11 cellular contexts compared by ENCODE assay signal in the genomic region with DNA sequence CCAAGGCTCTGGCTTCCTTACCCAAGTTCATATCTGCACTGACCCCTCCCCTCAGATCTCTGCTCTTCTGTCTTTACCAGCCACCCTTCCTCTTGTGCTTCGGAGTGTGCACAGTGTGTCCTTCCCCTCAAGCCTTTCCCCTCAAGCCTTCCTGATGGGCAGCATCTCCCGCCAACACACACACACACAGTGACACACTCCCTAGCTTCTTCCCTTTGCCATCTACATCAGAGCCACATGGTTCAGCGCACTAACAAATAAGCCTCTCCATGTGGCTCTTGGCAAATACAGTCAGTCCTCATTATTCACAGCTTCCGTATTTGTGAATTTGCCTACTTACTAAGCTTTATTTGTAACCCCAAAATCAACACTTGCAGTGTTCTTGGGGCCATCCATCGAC. TPM values are rescaled to one million over a fixed set of nuclear protein-coding genes. Genes with fewer than 3 reads are reported as not detected.
DNase-seq lines count a peak whose midpoint lies in the region; FAIRE-seq and TF ChIP-seq lines count a peak whose summit lies in the region.
"Had no signal": no experiment of that assay in that cellular context is flagged by ENCODE, and none has a peak within 500 bp of the region (broad histone marks: within the 10 kb centered on the region; RNA-seq: fewer than 3 reads in every experiment).

No MANE protein-coding gene starts in this region.

- POLR2A ChIA-PET in CD4-positive, alpha-beta memory T cell (lab: Charles Lee; ENCODE audit: partially characterized antibody) = interaction anchor here (0.6 to 1.4 kb wide), 7 partner anchors 9 to 1018 kb away, joined by 3 to 11 read pairs (median 4); a partner anchor contains a TSS

- DNase-seq in CD4-positive, alpha-beta memory T cell = no peak
- peak; percentile 33 for DNase-seq in fibroblast of mammary gland (ENCODE audit: low read depth)
- DNase-seq in posterior vena cava (ENCODE audit: low spot score) = peak; percentile 83
- DNase-seq in RCC 7860 (ENCODE audit: low spot score) = no peak
- DNase-seq in NCI-H82 (lab: John Stamatoyannopoulos, UW) = no peak
- no peak for DNase-seq in brain microvascular endothelial cell
- no peak for DNase-seq in Kasumi-1 (lab: John Stamatoyannopoulos, UW)
- DNase-seq: naive thymus-derived CD8-positive, alpha-beta T cell had no signal

- no peak overlapping the region for H3K4me3 ChIP-seq in CD4-positive, alpha-beta memory T cell (ENCODE audit: low read length in 2 of 2)
- H3K4me3 ChIP-seq in OCI-LY1 (ENCODE audit: low read depth, low read length, poor library complexity, severe bottlenecking) (no peak overlapping the region), fibroblast of mammary gland (ENCODE audit: control insufficient read depth, low read depth, low read length) (no peak overlapping the region), brain microvascular endothelial cell (ENCODE audit: low read depth, low read length) (no peak overlapping the region)

- H3K9me3 Mint-ChIP-seq in CD4-positive, alpha-beta memory T cell = peaks cover 0 to 4% (median 0%) of the 10 kb centered on the region in 8 donors
- H3K9me3 Mint-ChIP-seq: activated naive CD4-positive, alpha-beta T cell treated with anti-CD3 and anti-CD28 coated beads, Interleukin-2, amount 50 U/mL, for 24 hours; naive thymus-derived CD8-positive, alpha-beta T cell had no signal

- H3K4me3 Mint-ChIP-seq in CD4-positive, alpha-beta memory T cell = peak overlapping the region in 3 of 8 donors; percentile 2 to 17 (median 4)
- H3K4me3 Mint-ChIP-seq: activated naive CD4-positive, alpha-beta T cell treated with anti-CD3 and anti-CD28 coated beads, Interleukin-2, amount 50 U/mL, for 24 hours had no signal

- peaks cover 68 to 97% (median 82%) of the 10 kb centered on the region in 4 donors for H3K4me1 Mint-ChIP-seq in CD4-positive, alpha-beta memory T cell

- no peak overlapping the region for H3K9ac ChIP-seq in OCI-LY1 (ENCODE audit: low read length)

- H3K36me3 Mint-ChIP-seq in CD4-positive, alpha-beta memory T cell = peaks cover 31 to 48% of the 10 kb centered on the region in 2 donors

- CTCF ChIA-PET in CD4-positive, alpha-beta memory T cell (lab: Charles Lee; ENCODE audit: partially characterized antibody) = interaction anchor here (0.9 to 1.2 kb wide), 6 partner anchors 9 to 36 kb away, joined by 3 to 5 read pairs (median 3); no protein-coding TSS in a partner anchor

- H3K27ac ChIP-seq in CD4-positive, alpha-beta memory T cell (ENCODE audit: low read depth, low read length) = no peak overlapping the region
- H3K27ac ChIP-seq in OCI-LY1 (ENCODE audit: low read depth, low read length, poor library complexity, severe bottlenecking) (peak overlapping the region; percentile 24), brain microvascular endothelial cell (no peak overlapping the region)

- in situ Hi-C loops in brain microvascular endothelial cell (cut with HindIII; ENCODE audit: low pct_ligation_motif_present, low sequenced_read_pairs) = no loop called here

- no peaks in the 10 kb centered on the region for H3K79me2 ChIP-seq in OCI-LY1 (ENCODE audit: insufficient read depth, low read length)

- no peak overlapping the region for H2AFZ ChIP-seq in OCI-LY1 (ENCODE audit: low read length)

- H3K36me3 ChIP-seq in CD4-positive, alpha-beta memory T cell (ENCODE audit: insufficient read depth, low read length) = no peaks in the 10 kb centered on the region
- H3K36me3 ChIP-seq in OCI-LY1 (ENCODE audit: insufficient read depth, low read length) = no peaks in the 10 kb centered on the region
- H3K36me3 ChIP-seq in brain microvascular endothelial cell (replicated peaks) = no peaks in the 10 kb centered on the region

- H3F3A ChIP-seq in OCI-LY1 (ENCODE audit: insufficient read depth, low read length) = no peaks in the 10 kb centered on the region

- H3K4me1 ChIP-seq in CD4-positive, alpha-beta memory T cell (ENCODE audit: insufficient read depth, low read length) = peaks cover 93% of the 10 kb centered on the region
- H3K4me1 ChIP-seq in OCI-LY1 (ENCODE audit: insufficient read depth, low read length, severe bottlenecking) = peaks cover 29% of the 10 kb centered on the region

- no peaks in the 10 kb centered on the region for H4K20me1 ChIP-seq in OCI-LY1 (ENCODE audit: insufficient read depth, low read length)

- peak overlapping the region in 6 of 7 donors; percentile 81 to 96 (median 90) for H3K27ac Mint-ChIP-seq in CD4-positive, alpha-beta memory T cell

- no peak overlapping the region; the same call in 1 of the 2 replicates for H3K4me2 ChIP-seq in OCI-LY1 (ENCODE audit: low read length)

- H3K9me3 ChIP-seq in CD4-positive, alpha-beta memory T cell (ENCODE audit: control insufficient read depth in 1 of 2, low read length in 2 of 2) = no peaks in the 10 kb centered on the region
- H3K9me3 ChIP-seq in OCI-LY1 (ENCODE audit: low read length) = no peaks in the 10 kb centered on the region

- no peak for TF ChIP-seq CTCF in OCI-LY1 (IDR thresholded peaks at IDR 0.05; ENCODE audit: low read length)
- TF ChIP-seq CTCF in fibroblast of mammary gland (conservative IDR thresholded peaks at IDR 0.05; ENCODE audit: control insufficient read depth, insufficient read depth, low read depth, low read length) = no peak
- TF ChIP-seq CTCF in brain microvascular endothelial cell (IDR thresholded peaks at IDR 0.05; ENCODE audit: low read depth, low read length, missing control alignments) = no peak

- H3K9me2 ChIP-seq in OCI-LY1 (ENCODE audit: low read depth, low read length) = no peaks in the 10 kb centered on the region

- no peaks in the 10 kb centered on the region for H3K27me3 Mint-ChIP-seq in CD4-positive, alpha-beta memory T cell
- H3K27me3 Mint-ChIP-seq: activated naive CD4-positive, alpha-beta T cell treated with anti-CD3 and anti-CD28 coated beads, Interleukin-2, amount 50 U/mL, for 24 hours; naive thymus-derived CD8-positive, alpha-beta T cell had no signal

- no peak for FAIRE-seq in RCC 7860 (lab: Jason Lieb, UNC)
- FAIRE-seq: D721Med had no signal

- intact Hi-C loops in CD4-positive, alpha-beta memory T cell (cut with micrococcal nuclease) = loop anchor here (5.0 kb wide), 1 partner anchor 37 kb away; a partner anchor contains a TSS
- intact Hi-C loops in posterior vena cava (cut with DNase I) = no loop called here

- H3K27me3 ChIP-seq in CD4-positive, alpha-beta memory T cell (ENCODE audit: insufficient read depth, low read length) = no peaks in the 10 kb centered on the region
- H3K27me3 ChIP-seq in OCI-LY1 (ENCODE audit: insufficient read depth, low read length) (no peaks in the 10 kb centered on the region), brain microvascular endothelial cell (replicated peaks) (no peaks in the 10 kb centered on the region)

RNA-seq across cellular contexts. Expression of a gene that starts 37.5 kb away (rescaled TPM):
- total RNA-seq in CD4-positive, alpha-beta memory T cell = 10 to 100 TPM; 55.8 to 56.9 TPM
- 100 to 1,000 TPM in 1 of 2 donors, 10 to 100 TPM in 1; 48.2 to 118 TPM for polyA plus RNA-seq in CD4-positive, alpha-beta memory T cell
- total RNA-seq in posterior vena cava = 100 to 1,000 TPM in 1 of 2 donors, 10 to 100 TPM in 1; 67.9 to 105 TPM

Comparison
In these comparisons a context has a peak if more than half of its experiments do, and no peak if none do; other contexts are left out.
1. DNase-seq: peak in fibroblast of mammary gland (single experiment) and posterior vena cava (single experiment); none in CD4-positive, alpha-beta memory T cell (0 of 5), RCC 7860 (single experiment), NCI-H82 (single experiment), brain microvascular endothelial cell (single experiment) and Kasumi-1 (0 of 2).